ENCODE assay signal across 8 cellular contexts in genomic region chr3:47781685-47782537, GRCh38. TPM values are rescaled to one million over a fixed set of nuclear protein-coding genes. Genes with fewer than 3 reads are reported as not detected.
DNase-seq lines count a peak whose midpoint lies in the region; ATAC-seq and TF ChIP-seq lines count a peak whose summit lies in the region.

TSS of gene SMARCC1 (minus strand) at chr3:47781893. CDS start at chr3:47781797, 96 bp downstream.

- H3K9me3 Mint-ChIP-seq in activated CD4-positive, alpha-beta T cell treated with anti-CD3 and anti-CD28 coated beads, Interleukin-2, amount 10 ng/mL, durations not matched to agents 24 days and 14 days, result no peaks in the 10 kb centered on the region

- POLR2A ChIA-PET in BJ (lab: Charles Lee), result interaction anchor here (0.6 kb wide), 1 partner anchor 52 kb away, joined by 3 read pairs; no protein-coding TSS in a partner anchor

- H3K27me3 ChIP-seq in BJ (ENCODE audit: control insufficient read depth, insufficient read depth, low read length), result no peaks in the 10 kb centered on the region

- TF ChIP-seq CTCF in BJ (IDR thresholded peaks at IDR 0.05; ENCODE audit: insufficient read depth, low read depth, low read length) (0 out of 2 replicates have a peak, but pooled peaks have one; percentile 3), coronary artery (IDR thresholded peaks at IDR 0.05) (no peak)

- H3K4me3 ChIP-seq in BJ (ENCODE audit: low read depth, low read length), result peak within 1 kb of the TSS; percentile 83
- H3K4me3 ChIP-seq in coronary artery, result peak within 1 kb of the TSS; percentile 79

- no peaks in the 10 kb centered on the region for H3K36me3 ChIP-seq in BJ (ENCODE audit: control insufficient read depth, insufficient read depth, low read length)

- peak within 1 kb of the TSS; percentile 100 for H3K27ac Mint-ChIP-seq in activated CD4-positive, alpha-beta T cell treated with anti-CD3 and anti-CD28 coated beads, Interleukin-2, amount 10 ng/mL, durations not matched to agents 24 days and 14 days

- peak within 1 kb of the TSS; percentile 95 to 99 for H3K27ac ChIP-seq in coronary artery

- ATAC-seq in HG03460 (IDR thresholded peaks at IDR 0.05; ENCODE audit: unreplicated experiment), result peak; percentile 77

- peaks cover 22% of the 10 kb centered on the region for H3K4me1 Mint-ChIP-seq in activated CD4-positive, alpha-beta T cell treated with anti-CD3 and anti-CD28 coated beads, Interleukin-2, amount 10 ng/mL, durations not matched to agents 24 days and 14 days

- peaks cover 1% of the 10 kb centered on the region for H3K27me3 Mint-ChIP-seq in activated CD4-positive, alpha-beta T cell treated with anti-CD3 and anti-CD28 coated beads, Interleukin-2, amount 10 ng/mL, durations not matched to agents 24 days and 14 days

- H3K4me3 Mint-ChIP-seq in activated CD4-positive, alpha-beta T cell treated with anti-CD3 and anti-CD28 coated beads, Interleukin-2, amount 10 ng/mL, durations not matched to agents 24 days and 14 days, result peak within 1 kb of the TSS; percentile 96

- intact Hi-C loops in activated CD4-positive, alpha-beta T cell treated with anti-CD3 and anti-CD28 coated beads, Interleukin-2, amount 10 ng/mL, durations not matched to agents 24 days and 14 days (cut with micrococcal nuclease), result loop anchor here (1.0 to 10.0 kb wide), 6 partner anchors 20 to 617 kb away; partner anchors contain the start of genes ELP6, KIF9, KLHL18 and PTPN23

- peak; percentile 82 for DNase-seq in BJ (ENCODE audit: low read depth)
- peak; percentile 89 for DNase-seq in GM19240 (ENCODE audit: insufficient read length, low spot score)
- peak; percentile 90 to 98 for DNase-seq in NCI-H526 (lab: John Stamatoyannopoulos, UW)
- DNase-seq in activated CD4-positive, alpha-beta T cell treated with anti-CD3 and anti-CD28 coated beads, Interleukin-2, amount 10 ng/mL, durations not matched to agents 24 days and 14 days, result peak; percentile 100
- DNase-seq in coronary artery (ENCODE audit: low spot score), result peak; percentile 97
- peak; percentile 99 for DNase-seq in left kidney (ENCODE audit: low read depth, low spot score)
- peak; percentile 97 to 99 for DNase-seq in stimulated activated CD4-positive, alpha-beta T cell treated with anti-CD3 and anti-CD28 coated beads, Interleukin-2, amount 100 ng/mL, for 24 hours

- CTCF ChIA-PET in BJ (lab: Yijun Ruan, JAX), result interaction anchor here (2.9 kb wide), 1 partner anchor 260 kb away, joined by 10 read pairs; no protein-coding TSS in a partner anchor

- H3K36me3 Mint-ChIP-seq in activated CD4-positive, alpha-beta T cell treated with anti-CD3 and anti-CD28 coated beads, Interleukin-2, amount 10 ng/mL, durations not matched to agents 24 days and 14 days (ENCODE audit: low read depth), result peaks cover 19% of the 10 kb centered on the region

RNA-seq across cellular contexts. Expression of gene SMARCC1, which starts in this region (rescaled TPM):
- 14.8 and 25.8 TPM in 2 replicates for polyA plus RNA-seq in BJ (2011; rRNA removed)
- polyA minus RNA-seq in BJ (2011; rRNA and poly(A)+ RNA removed), result 53.1 and 61.0 TPM in 2 replicates
- total RNA-seq in activated CD4-positive, alpha-beta T cell treated with anti-CD3 and anti-CD28 coated beads, Interleukin-2, amount 10 ng/mL, durations not matched to agents 24 days and 14 days, result 148 and 156 TPM in 2 replicates

Comparison
In these comparisons a context has a peak if more than half of its experiments do, and no peak if none do; other contexts are left out.
1. Peak in every context shown above with its lines: DNase-seq, ATAC-seq, H3K4me3 ChIP-seq and H3K27ac ChIP-seq.